In the genomic region with DNA sequence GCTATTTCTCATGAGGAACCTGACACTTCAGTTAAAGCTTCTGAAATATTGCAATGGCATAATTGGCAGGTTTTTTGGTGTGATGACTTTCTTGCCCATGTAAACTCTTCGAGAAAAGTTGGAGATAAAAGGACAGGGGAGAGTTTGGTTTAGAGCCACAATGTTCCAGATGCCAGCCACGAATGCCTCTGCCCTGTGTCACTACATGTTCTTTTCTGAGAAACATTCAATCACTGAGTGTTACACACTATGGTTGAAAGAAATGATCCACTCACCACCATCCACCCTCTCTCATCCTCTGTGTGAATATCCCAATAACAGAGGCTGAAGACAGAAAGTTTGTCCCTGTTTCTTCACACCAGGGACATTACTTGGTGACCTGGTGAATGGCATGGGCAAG, we compare ENCODE assay signal across 9 cellular contexts.
"Had no signal": no experiment of that assay in that cellular context is flagged by ENCODE, and none has a peak within 500 bp of the region (broad histone marks: within the 10 kb centered on the region; RNA-seq: fewer than 3 reads in every experiment).

No MANE protein-coding gene starts in this region.

- H3K36me3 ChIP-seq: HAP-1 had no signal

- H3K9me3 ChIP-seq: HAP-1 had no signal

- H3K4me3 Mint-ChIP-seq: HFFc6, IgD-negative memory B cell had no signal

- H3K27ac ChIP-seq: GM23248 had no signal

- H2AFZ ChIP-seq: GM23248 had no signal

- H3K27ac Mint-ChIP-seq: HFFc6 had no signal

- ATAC-seq: HCT116, HepG2 had no signal

- H3K4me3 ChIP-seq: GM23248, HAP-1 had no signal

- DNase-seq: GM23248, GOT3, H7, HFFc6, KBM-7 had no signal

- H3K4me1 Mint-ChIP-seq: IgD-negative memory B cell had no signal

- H3K4me1 ChIP-seq: HAP-1 had no signal

- H3K9ac ChIP-seq: GM23248 had no signal
